22 cellular contexts compared by ENCODE assay signal in the genomic region with DNA sequence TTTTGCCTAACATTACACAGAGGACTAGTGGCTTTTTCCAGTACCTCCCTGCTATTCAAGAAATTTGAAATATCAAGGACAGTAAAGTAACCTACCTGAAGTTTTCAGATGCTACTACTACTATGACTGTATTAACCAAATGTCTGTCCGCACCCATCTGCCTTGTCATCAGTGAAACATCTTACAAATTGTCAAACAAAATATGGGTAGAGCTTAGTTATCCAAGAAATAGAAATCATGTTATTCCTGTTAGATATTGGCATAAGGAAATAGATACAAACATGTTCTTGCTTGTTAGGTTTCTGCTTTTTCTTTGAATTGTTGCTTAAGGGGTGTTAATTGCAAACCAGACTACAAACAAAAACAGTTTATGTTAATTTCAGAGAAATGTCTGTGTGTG.
DNase-seq lines count a peak whose midpoint lies in the region; ATAC-seq and TF ChIP-seq lines count a peak whose summit lies in the region.
"Had no signal": no experiment of that assay in that cellular context is flagged by ENCODE, and none has a peak within 500 bp of the region (broad histone marks: within the 10 kb centered on the region; RNA-seq: fewer than 3 reads in every experiment).

No MANE protein-coding gene starts in this region.

- H3K4me1 ChIP-seq in GM23248 (ENCODE audit: insufficient read depth), result peaks cover 31% of the 10 kb centered on the region
- peaks cover 0 to 13% of the 10 kb centered on the region in 2 donors for H3K4me1 ChIP-seq in ascending aorta
- H3K4me1 ChIP-seq in foreskin keratinocyte, result peaks cover 17% of the 10 kb centered on the region
- peaks cover 8% of the 10 kb centered on the region for H3K4me1 ChIP-seq in suprapubic skin

- no peak overlapping the region for H3K27ac Mint-ChIP-seq in stimulated activated naive CD8-positive, alpha-beta T cell treated with anti-CD3 and anti-CD28 coated beads, Interleukin-15, amount 100 ng/mL, for 72 hours
- H3K27ac Mint-ChIP-seq: CD8-positive, alpha-beta memory T cell; natural killer cell had no signal

- TF ChIP-seq CTCF in ascending aorta (IDR thresholded peaks at IDR 0.05) (no peak), foreskin keratinocyte (conservative IDR thresholded peaks at IDR 0.05) (no peak), suprapubic skin (IDR thresholded peaks at IDR 0.05) (no peak)

- DNase-seq in GM23248 (peak; percentile 31), ascending aorta (ENCODE audit: low spot score in 2 of 2) (no peak), foreskin keratinocyte (peak; percentile 47 to 63), suprapubic skin (ENCODE audit: low spot score in 2 of 2) (no peak)
- DNase-seq in stimulated activated naive CD8-positive, alpha-beta T cell treated with anti-CD3 and anti-CD28 coated beads, Interleukin-15, amount 100 ng/mL, for 72 hours, result no peak
- DNase-seq: activated CD4-positive, alpha-beta T cell treated with anti-CD3 and anti-CD28 coated beads, Interleukin-2, amount 50 U/mL, for 4 hours; activated naive CD4-positive, alpha-beta T cell treated with Interleukin-2 at 50 U/mL for 16 hours; CD8-positive, alpha-beta memory T cell; dermis blood vessel endothelial cell; DMS79; H7; MV-4-11; natural killer cell; NCI-H1930; NCI-H446 treated with DMSO at 0.1 percent for 48 hours; stimulated activated CD4-positive, alpha-beta T cell treated with anti-CD3 and anti-CD28 coated beads, Interleukin-12 subunit alpha, Interleukin-12 subunit beta, amount 100 ng/mL, for 4 hours had no signal

- no peak for TF ChIP-seq POLR2A in suprapubic skin (IDR thresholded peaks at IDR 0.05)

- ATAC-seq in foreskin keratinocyte (peak; percentile 75), HG03520 (IDR thresholded peaks at IDR 0.05; ENCODE audit: unreplicated experiment) (no peak), GM19397 (IDR thresholded peaks at IDR 0.05; ENCODE audit: unreplicated experiment) (no peak), GM18909 (IDR thresholded peaks at IDR 0.05; ENCODE audit: poor library complexity, unreplicated experiment) (no peak)
- no peak for ATAC-seq in stimulated activated naive CD8-positive, alpha-beta T cell treated with anti-CD3 and anti-CD28 coated beads, Interleukin-15, amount 100 ng/mL, for 72 hours
- ATAC-seq: K562, natural killer cell had no signal

- no peaks in the 10 kb centered on the region for H3K4me1 Mint-ChIP-seq in stimulated activated naive CD8-positive, alpha-beta T cell treated with anti-CD3 and anti-CD28 coated beads, Interleukin-15, amount 100 ng/mL, for 72 hours
- H3K4me1 Mint-ChIP-seq: CD8-positive, alpha-beta memory T cell; natural killer cell had no signal

- 0 out of 2 replicates have a peak overlapping the region, but pooled peaks have one; percentile 61 for H3K4me3 ChIP-seq in GM23248
- no peak overlapping the region for H3K4me3 ChIP-seq in ascending aorta
- H3K4me3 ChIP-seq in suprapubic skin, result no peak overlapping the region
- H3K4me3 ChIP-seq: hepatocyte, K562 had no signal

- no peaks in the 10 kb centered on the region for H3K27me3 ChIP-seq in GM23248 (replicated peaks; ENCODE audit: insufficient read depth)
- no peaks in the 10 kb centered on the region for H3K27me3 ChIP-seq in ascending aorta
- H3K27me3 ChIP-seq in foreskin keratinocyte, result no peaks in the 10 kb centered on the region
- H3K27me3 ChIP-seq in suprapubic skin, result no peaks in the 10 kb centered on the region
- H3K27me3 ChIP-seq: hepatocyte had no signal

- peaks cover 24% of the 10 kb centered on the region for H3K79me2 ChIP-seq in GM23248 (ENCODE audit: insufficient read depth)

- WGBS in GM23248 (ENCODE audit: low coverage in 1 of 2, low lambda C conversion rate in 2 of 2, missing lambda C conversion rate in 2 of 2), 2 experiments, result 19 to 22% methylated on average over 1 of the region's 1 CpG
- 57% methylated on average over 1 of the region's 1 CpG for WGBS in suprapubic skin

- no peaks in the 10 kb centered on the region for H3K36me3 ChIP-seq in GM23248 (ENCODE audit: low read depth)
- peaks cover 0 to 12% of the 10 kb centered on the region in 2 donors for H3K36me3 ChIP-seq in ascending aorta
- H3K36me3 ChIP-seq in suprapubic skin, result no peaks in the 10 kb centered on the region

- H4K20me1 ChIP-seq in GM23248 (ENCODE audit: insufficient read depth), result no peaks in the 10 kb centered on the region

- intact Hi-C loops in ascending aorta (cut with DNase I), result no loop called here

- H3K4me3 Mint-ChIP-seq in stimulated activated naive CD8-positive, alpha-beta T cell treated with anti-CD3 and anti-CD28 coated beads, Interleukin-15, amount 100 ng/mL, for 72 hours, result no peak overlapping the region
- H3K4me3 Mint-ChIP-seq: CD8-positive, alpha-beta memory T cell; natural killer cell had no signal

- H3F3A ChIP-seq in GM23248 (ENCODE audit: insufficient read depth), result peaks cover 6% of the 10 kb centered on the region; the same call in 1 of the 2 replicates

- in situ Hi-C loops in GM23248 (cut with MboI), result no loop called here

- H3K27ac ChIP-seq in GM23248 (peak overlapping the region; percentile 84), ascending aorta (peak overlapping the region; percentile 79 to 84), foreskin keratinocyte (peak overlapping the region; percentile 87), suprapubic skin (peak overlapping the region; percentile 72)
- H3K27ac ChIP-seq: RWPE1 had no signal

- H3K9me2 ChIP-seq in GM23248 (ENCODE audit: insufficient read depth), result no peaks in the 10 kb centered on the region

- H3K4me2 ChIP-seq in GM23248 (ENCODE audit: unreplicated experiment), result peak overlapping the region; percentile 78
- H3K4me2 ChIP-seq: hepatocyte had no signal

- no peak overlapping the region for H3K9ac ChIP-seq in GM23248

- no peak for TF ChIP-seq EP300 in suprapubic skin (IDR thresholded peaks at IDR 0.05)

- H3K9me3 Mint-ChIP-seq in stimulated activated naive CD8-positive, alpha-beta T cell treated with anti-CD3 and anti-CD28 coated beads, Interleukin-15, amount 100 ng/mL, for 72 hours, result no peaks in the 10 kb centered on the region
- H3K9me3 Mint-ChIP-seq: CD8-positive, alpha-beta memory T cell; natural killer cell had no signal

- H3K27me3 Mint-ChIP-seq in stimulated activated naive CD8-positive, alpha-beta T cell treated with anti-CD3 and anti-CD28 coated beads, Interleukin-15, amount 100 ng/mL, for 72 hours, result no peaks in the 10 kb centered on the region

- H2AFZ ChIP-seq in GM23248, result no peak overlapping the region
- H2AFZ ChIP-seq: hepatocyte had no signal

- H3K9me3 ChIP-seq in GM23248 (ENCODE audit: low read depth) (no peaks in the 10 kb centered on the region), ascending aorta (no peaks in the 10 kb centered on the region), suprapubic skin (no peaks in the 10 kb centered on the region)

Comparison
In these comparisons a context has a peak if more than half of its experiments do, and no peak if none do; other contexts are left out.
1. DNase-seq: peak in GM23248 (single experiment) and foreskin keratinocyte (2 of 2); none in ascending aorta (0 of 2), suprapubic skin (0 of 2) and stimulated activated naive CD8-positive, alpha-beta T cell treated with anti-CD3 and anti-CD28 coated beads, Interleukin-15, amount 100 ng/mL, for 72 hours (0 of 2).
2. Peak in every context shown above with its lines, with median percentiles within 50 percentile points of each other: H3K27ac ChIP-seq.